In genomic region chr17:37840576-37840975, GRCh38 we compare ENCODE assay signal across 9 cellular contexts.
"Had no signal": no experiment of that assay in that cellular context is flagged by ENCODE, and none has a peak within 500 bp of the region (broad histone marks: within the 10 kb centered on the region; RNA-seq: fewer than 3 reads in every experiment).

No MANE protein-coding gene starts in this region.

- ATAC-seq: GM23338 had no signal

- H3K4me2 ChIP-seq: GM23338, KMS-11 had no signal

- H3K27ac ChIP-seq: HL-60, KMS-11 had no signal

- H3K4me3 ChIP-seq: GM23338 had no signal

- DNase-seq: H9, HCEC 1CT, IMR-90, KBM-7 had no signal

- FAIRE-seq: H1, H54 had no signal

- H3K9ac ChIP-seq: KMS-11 had no signal

- H2AFZ ChIP-seq: GM23338 had no signal
